ENCODE assay signal across 13 cellular contexts in the genomic region with DNA sequence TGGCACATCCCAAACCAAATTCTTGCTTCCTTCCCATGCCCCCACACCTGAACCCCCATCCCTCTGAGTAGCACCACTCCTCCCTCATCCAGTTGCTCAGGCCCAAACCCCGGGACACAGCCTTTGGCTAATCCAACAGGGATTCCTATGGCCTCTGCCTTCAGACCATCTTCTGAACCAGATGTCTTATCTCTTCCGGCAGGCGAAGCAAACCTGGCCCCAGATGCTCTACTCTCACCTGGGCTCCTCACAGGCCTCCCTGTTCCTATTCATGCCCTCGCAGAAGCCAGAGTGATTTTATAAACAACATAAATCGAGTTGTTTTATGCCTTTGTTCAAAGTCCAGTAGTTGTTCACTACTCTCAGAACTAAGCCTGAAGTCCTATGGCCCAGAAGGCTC. TPM values are rescaled to one million over a fixed set of nuclear protein-coding genes. Genes with fewer than 3 reads are reported as not detected.
"Had no signal": no experiment of that assay in that cellular context is flagged by ENCODE, and none has a peak within 500 bp of the region (broad histone marks: within the 10 kb centered on the region; RNA-seq: fewer than 3 reads in every experiment).

No MANE protein-coding gene starts in this region.

- H3K9me2 ChIP-seq: SK-N-SH had no signal

- H3K4me3 ChIP-seq: thyroid gland had no signal

- H3K27ac ChIP-seq: ascending aorta, epithelial cell of prostate, vagina, VCaP had no signal

- H3K36me3 Mint-ChIP-seq: stimulated activated naive B cell treated with anti-CD40 and anti-IgM and Interleukin-4, amounts not matched to agents 10 μg/mL and 1 μg/mL and 100 μg/mL, for 72 hours had no signal

- H3K9me3 Mint-ChIP-seq: dendritic cell treated with granulocyte-macrophage colony-stimulating factor and Interleukin-4, amounts not matched to agents 40 ng/mL and 50 ng/mL, for 4 days; effector memory CD8-positive, alpha-beta T cell; stimulated activated naive B cell treated with anti-CD40 and anti-IgM and Interleukin-4, amounts not matched to agents 10 μg/mL and 1 μg/mL and 100 μg/mL, for 72 hours had no signal

- H3K4me1 ChIP-seq: breast epithelium, vagina had no signal

- H3K9me3 ChIP-seq: ascending aorta, breast epithelium, neutrophil, SK-N-SH, thyroid gland, vagina had no signal

- H3K27me3 Mint-ChIP-seq: effector memory CD8-positive, alpha-beta T cell; T-cell had no signal

- H3K9ac ChIP-seq: SK-N-SH had no signal

- H3K27me3 ChIP-seq: ascending aorta, thyroid gland, vagina had no signal

- H3K36me3 ChIP-seq: ascending aorta, breast epithelium, neutrophil, thyroid gland, vagina had no signal

RNA-seq across cellular contexts. Expression of a gene that starts 12.5 kb away (rescaled TPM):
- polyA plus RNA-seq: fibroblast of lung, SK-N-SH had no signal

RNA-seq across cellular contexts. Expression of a gene that starts 56.1 kb away (rescaled TPM):
- total RNA-seq: ascending aorta had no signal
- polyA plus RNA-seq: SK-N-SH had no signal
